ENCODE assay signal across 16 cellular contexts in genomic region chr22:35406443-35406842, GRCh38. TPM values are rescaled to one million over a fixed set of nuclear protein-coding genes. Genes with fewer than 3 reads are reported as not detected.
DNase-seq lines count a peak whose midpoint lies in the region; ATAC-seq and TF ChIP-seq lines count a peak whose summit lies in the region.
"Had no signal": no experiment of that assay in that cellular context is flagged by ENCODE, and none has a peak within 500 bp of the region (broad histone marks: within the 10 kb centered on the region; RNA-seq: fewer than 3 reads in every experiment).

No MANE protein-coding gene starts in this region.

- peaks cover 0 to 2% (median 0%) of the 10 kb centered on the region in 3 donors for H3K27me3 Mint-ChIP-seq in CD14-positive monocyte (ENCODE audit: low read depth in 3 of 3)
- H3K27me3 Mint-ChIP-seq in dendritic cell treated with granulocyte-macrophage colony-stimulating factor and Interleukin-4, amounts not matched to agents 40 ng/mL and 50 ng/mL, for 4 days: no peaks in the 10 kb centered on the region
- H3K27me3 Mint-ChIP-seq in stimulated activated memory B cell treated with anti-CD40 and anti-IgM and Interleukin-4, amounts not matched to agents 10 μg/mL and 1 μg/mL and 100 μg/mL, for 72 hours: no peaks in the 10 kb centered on the region

- H3K4me1 Mint-ChIP-seq in CD14-positive monocyte: peaks cover 71% of the 10 kb centered on the region
- peaks cover 81% of the 10 kb centered on the region for H3K4me1 Mint-ChIP-seq in dendritic cell treated with granulocyte-macrophage colony-stimulating factor and Interleukin-4, amounts not matched to agents 40 ng/mL and 50 ng/mL, for 4 days (ENCODE audit: low read depth)
- peaks cover 61% of the 10 kb centered on the region for H3K4me1 Mint-ChIP-seq in stimulated activated memory B cell treated with anti-CD40 and anti-IgM and Interleukin-4, amounts not matched to agents 10 μg/mL and 1 μg/mL and 100 μg/mL, for 72 hours

- no peak overlapping the region for H2BK12ac ChIP-seq in mesenchymal stem cell (ENCODE audit: low read length in 2 of 2)

- DNase-seq in CD14-positive monocyte (ENCODE audit: low spot score): no peak
- no peak for DNase-seq in RWPE1 (ENCODE audit: low spot score)
- DNase-seq in dermis blood vessel endothelial cell: no peak
- DNase-seq in T-helper 1 cell: no peak
- no peak for DNase-seq in mesenchymal stem cell
- DNase-seq in activated CD4-positive, alpha-beta T cell treated with anti-CD3 and anti-CD28 coated beads, Interleukin-2, amount 50 U/mL, for 1 hour: no peak
- DNase-seq: ACHN; CD8-positive, alpha-beta T cell; COR-L47; DMS153; DND-41; GDM1 had no signal

- no peak overlapping the region for H3K23ac ChIP-seq in mesenchymal stem cell (ENCODE audit: low read length in 2 of 2)

- no peak overlapping the region for H3K4me3 Mint-ChIP-seq in CD14-positive monocyte
- H3K4me3 Mint-ChIP-seq in dendritic cell treated with granulocyte-macrophage colony-stimulating factor and Interleukin-4, amounts not matched to agents 40 ng/mL and 50 ng/mL, for 4 days: no peak overlapping the region
- H3K4me3 Mint-ChIP-seq in stimulated activated memory B cell treated with anti-CD40 and anti-IgM and Interleukin-4, amounts not matched to agents 10 μg/mL and 1 μg/mL and 100 μg/mL, for 72 hours: no peak overlapping the region
- H3K4me3 Mint-ChIP-seq: CD8-positive, alpha-beta T cell had no signal

- 98% methylated on average over 13 of the region's 13 CpGs for whole genome bisulfite sequencing in mesenchymal stem cell

- peak overlapping the region; percentile 5 to 97 (median 82) for H3K27ac Mint-ChIP-seq in CD14-positive monocyte
- peak overlapping the region; percentile 82 for H3K27ac Mint-ChIP-seq in dendritic cell treated with granulocyte-macrophage colony-stimulating factor and Interleukin-4, amounts not matched to agents 40 ng/mL and 50 ng/mL, for 4 days
- peak overlapping the region; percentile 94 for H3K27ac Mint-ChIP-seq in stimulated activated memory B cell treated with anti-CD40 and anti-IgM and Interleukin-4, amounts not matched to agents 10 μg/mL and 1 μg/mL and 100 μg/mL, for 72 hours
- H3K27ac Mint-ChIP-seq: CD8-positive, alpha-beta T cell had no signal

- no peak overlapping the region for H3K18ac ChIP-seq in mesenchymal stem cell (ENCODE audit: low read depth in 1 of 2, low read length in 2 of 2)

- no peaks in the 10 kb centered on the region for H3K27me3 ChIP-seq in mesenchymal stem cell (ENCODE audit: control insufficient read depth in 1 of 2, insufficient read depth in 1 of 2, low read length in 2 of 2)

- no peak overlapping the region for H2BK120ac ChIP-seq in mesenchymal stem cell (ENCODE audit: low read depth, low read length)

- no peak overlapping the region for H3K14ac ChIP-seq in mesenchymal stem cell (ENCODE audit: low read length in 2 of 2)

- H3K27ac ChIP-seq in RWPE1 (0 out of 2 replicates have a peak overlapping the region, but pooled peaks have one; percentile 1), mesenchymal stem cell (ENCODE audit: low read length, poor library complexity, severe bottlenecking) (no peak overlapping the region)
- H3K27ac ChIP-seq: C4-2B had no signal

- H3K79me1 ChIP-seq in mesenchymal stem cell (replicated peaks; ENCODE audit: low read length, poor library complexity, severe bottlenecking): peaks cover 15% of the 10 kb centered on the region

- no peak overlapping the region for H2BK15ac ChIP-seq in mesenchymal stem cell (ENCODE audit: low read depth, poor library complexity, severe bottlenecking)

- H3K4me3 ChIP-seq in mesenchymal stem cell (ENCODE audit: insufficient read depth in 1 of 2, low read depth in 1 of 2, low read length in 2 of 2): no peak overlapping the region

- no peak overlapping the region for H2AFZ ChIP-seq in mesenchymal stem cell (ENCODE audit: low read depth, low read length)

- H4K8ac ChIP-seq in mesenchymal stem cell (ENCODE audit: low read length): no peak overlapping the region

- no peaks in the 10 kb centered on the region for H3K9me3 ChIP-seq in mesenchymal stem cell (ENCODE audit: control insufficient read depth, low read length)

- CTCF ChIA-PET in RWPE1 (lab: Yijun Ruan, JAX): no interaction called here

- H3K36me3 ChIP-seq in mesenchymal stem cell (ENCODE audit: control insufficient read depth in 1 of 2, insufficient read depth in 2 of 2, low read depth in 1 of 2, low read length in 2 of 2): peaks cover 46 to 66% of the 10 kb centered on the region in 2 experiments

- no peak overlapping the region for H4K91ac ChIP-seq in mesenchymal stem cell (ENCODE audit: low read length)

- H3K4me2 ChIP-seq in mesenchymal stem cell (ENCODE audit: low read length, poor library complexity, severe bottlenecking): no peak overlapping the region

- no peak overlapping the region for H2BK5ac ChIP-seq in mesenchymal stem cell (ENCODE audit: low read depth, low read length, poor library complexity, severe bottlenecking)

- H3K36me3 Mint-ChIP-seq in CD14-positive monocyte: peaks cover 52 to 69% of the 10 kb centered on the region in 2 donors
- peaks cover 88% of the 10 kb centered on the region for H3K36me3 Mint-ChIP-seq in dendritic cell treated with granulocyte-macrophage colony-stimulating factor and Interleukin-4, amounts not matched to agents 40 ng/mL and 50 ng/mL, for 4 days (ENCODE audit: low read depth)
- peaks cover 67% of the 10 kb centered on the region for H3K36me3 Mint-ChIP-seq in stimulated activated memory B cell treated with anti-CD40 and anti-IgM and Interleukin-4, amounts not matched to agents 10 μg/mL and 1 μg/mL and 100 μg/mL, for 72 hours

- no peak for ATAC-seq in stimulated activated memory B cell treated with anti-CD40 and anti-IgM and Interleukin-4, amounts not matched to agents 10 μg/mL and 1 μg/mL and 100 μg/mL, for 72 hours
- ATAC-seq: CD8-positive, alpha-beta T cell; HCT116 had no signal

- H3K9me3 Mint-ChIP-seq in CD14-positive monocyte: no peaks in the 10 kb centered on the region
- H3K9me3 Mint-ChIP-seq in dendritic cell treated with granulocyte-macrophage colony-stimulating factor and Interleukin-4, amounts not matched to agents 40 ng/mL and 50 ng/mL, for 4 days: no peaks in the 10 kb centered on the region
- H3K9me3 Mint-ChIP-seq in stimulated activated memory B cell treated with anti-CD40 and anti-IgM and Interleukin-4, amounts not matched to agents 10 μg/mL and 1 μg/mL and 100 μg/mL, for 72 hours: no peaks in the 10 kb centered on the region
- H3K9me3 Mint-ChIP-seq: CD8-positive, alpha-beta T cell had no signal

- no peak for TF ChIP-seq CTCF in CD14-positive monocyte (IDR thresholded peaks at IDR 0.05)
- TF ChIP-seq CTCF in RWPE1 (conservative IDR thresholded peaks at IDR 0.05; ENCODE audit: low read depth): no peak

- POLR2A ChIA-PET in RWPE1 (lab: Yijun Ruan, JAX; ENCODE audit: low non-redundant PET): interaction anchor here (0.8 kb wide), 1 partner anchor 8 kb away, joined by 4 read pairs; no protein-coding TSS in a partner anchor

- no peak overlapping the region for H3K4ac ChIP-seq in mesenchymal stem cell (ENCODE audit: low read depth in 1 of 2, low read length in 2 of 2)

- peaks cover 4% of the 10 kb centered on the region for H3K4me1 ChIP-seq in mesenchymal stem cell (ENCODE audit: control insufficient read depth, insufficient read depth, low read depth, low read length)

- intact Hi-C loops in CD14-positive monocyte (cut with micrococcal nuclease): loop anchor here in 1 of 2 donors (5.0 kb wide), 1 partner anchor 104 kb away; no protein-coding TSS in a partner anchor
- intact Hi-C loops in dendritic cell treated with granulocyte-macrophage colony-stimulating factor and Interleukin-4, amounts not matched to agents 40 ng/mL and 50 ng/mL, for 4 days (cut with micrococcal nuclease): no loop called here

- H2AK5ac ChIP-seq in mesenchymal stem cell (ENCODE audit: low read length, severe bottlenecking): no peak overlapping the region

- no peak overlapping the region for H3K9ac ChIP-seq in mesenchymal stem cell (ENCODE audit: low read length)

RNA-seq across cellular contexts. Expression of gene MCM5, which starts 6.5 kb away (rescaled TPM):
- polyA plus RNA-seq in CD14-positive monocyte: 10 to 100 TPM; 23.4 to 25.5 TPM
- 47.5 and 103 TPM in 2 replicates for total RNA-seq in dermis blood vessel endothelial cell
- 6.9 TPM for polyA plus RNA-seq in mesenchymal stem cell (2013, experiment 1 of 2)
- polyA plus RNA-seq in mesenchymal stem cell (2013, experiment 2 of 2): 7.5 TPM

RNA-seq across cellular contexts. Expression of gene HMOX1, which starts 25.5 kb away (rescaled TPM):
- polyA plus RNA-seq in CD14-positive monocyte: 100 to 1,000 TPM; 180 to 233 TPM
- total RNA-seq in dermis blood vessel endothelial cell: 86.4 and 114 TPM in 2 replicates
- 24.1 TPM for polyA plus RNA-seq in mesenchymal stem cell (2013, experiment 1 of 2)
- 24.2 TPM for polyA plus RNA-seq in mesenchymal stem cell (2013, experiment 2 of 2)
